Comparison of ENCODE assay signal across 30 cellular contexts in genomic region chr5:97070234-97070633, GRCh38.
"Had no signal": no experiment of that assay in that cellular context is flagged by ENCODE, and none has a peak within 500 bp of the region (broad histone marks: within the 10 kb centered on the region; RNA-seq: fewer than 3 reads in every experiment).

No MANE protein-coding gene starts in this region.

- H3K4me1 Mint-ChIP-seq: activated CD4-positive, alpha-beta memory T cell treated with anti-CD3 and anti-CD28 coated beads, Interleukin-2, amount 10 ng/mL, durations not matched to agents 7 days and 5 days; activated naive CD4-positive, alpha-beta T cell treated with anti-CD3 and anti-CD28 coated beads, Interleukin-2, amount 10 ng/mL, durations not matched to agents 7 days and 5 days had no signal

- H3K4me2 ChIP-seq: hepatocyte had no signal

- H3K4me1 ChIP-seq: ascending aorta, pancreas, prostate gland, right atrium auricular region had no signal

- H3K27me3 ChIP-seq: ascending aorta, cardiac muscle cell, dorsolateral prefrontal cortex, gastroesophageal sphincter, hepatocyte, pancreas, right atrium auricular region, spleen, thyroid gland had no signal

- H3K27me3 Mint-ChIP-seq: brain; naive B cell; stimulated activated naive CD8-positive, alpha-beta T cell treated with anti-CD3 and anti-CD28 coated beads, Interleukin-15, Interleukin-2, amounts not matched to agents 100 ng/mL and 50 ng/mL, for 24 hours had no signal

- H3K36me3 ChIP-seq: ascending aorta, cardiac muscle cell, gastroesophageal sphincter, left ventricle myocardium inferior, pancreas, prostate gland, right atrium auricular region, spleen, thyroid gland had no signal

- H3K4me3 Mint-ChIP-seq: activated CD4-positive, alpha-beta memory T cell treated with anti-CD3 and anti-CD28 coated beads, Interleukin-2, amount 10 ng/mL, durations not matched to agents 7 days and 5 days; activated CD4-positive, alpha-beta T cell treated with anti-CD3 and anti-CD28 coated beads, Interleukin-2, amount 10 ng/mL, durations not matched to agents 7 days and 5 days; activated naive CD4-positive, alpha-beta T cell treated with anti-CD3 and anti-CD28 coated beads, Interleukin-2, amount 10 ng/mL, durations not matched to agents 7 days and 5 days; activated naive CD8-positive, alpha-beta T cell treated with anti-CD3 and anti-CD28 coated beads, Interleukin-2, amount 10 ng/mL, durations not matched to agents 7 days and 5 days; activated T-cell treated with anti-CD3 and anti-CD28 coated beads, Interleukin-2, amount 50 U/mL, for 24 hours; brain; stimulated activated naive CD8-positive, alpha-beta T cell treated with anti-CD3 and anti-CD28 coated beads, Interleukin-15, Interleukin-2, amounts not matched to agents 100 ng/mL and 50 ng/mL, for 24 hours; T-cell; WTC11 had no signal

- H3K27ac Mint-ChIP-seq: activated CD4-positive, alpha-beta memory T cell treated with anti-CD3 and anti-CD28 coated beads, Interleukin-2, amount 10 ng/mL, durations not matched to agents 7 days and 5 days; activated CD4-positive, alpha-beta T cell treated with anti-CD3 and anti-CD28 coated beads, Interleukin-2, amount 10 ng/mL, durations not matched to agents 7 days and 5 days; activated naive CD4-positive, alpha-beta T cell treated with anti-CD3 and anti-CD28 coated beads, Interleukin-2, amount 10 ng/mL, durations not matched to agents 7 days and 5 days; activated naive CD8-positive, alpha-beta T cell treated with anti-CD3 and anti-CD28 coated beads, Interleukin-2, amount 10 ng/mL, durations not matched to agents 7 days and 5 days; activated T-cell treated with anti-CD3 and anti-CD28 coated beads, Interleukin-2, amount 50 U/mL, for 24 hours; stimulated activated naive CD8-positive, alpha-beta T cell treated with anti-CD3 and anti-CD28 coated beads, Interleukin-15, Interleukin-2, amounts not matched to agents 100 ng/mL and 50 ng/mL, for 24 hours; T-cell; WTC11 had no signal

- H3K79me2 ChIP-seq: hepatocyte had no signal

- H2AFZ ChIP-seq: hepatocyte had no signal

- H3K9me3 Mint-ChIP-seq: activated CD4-positive, alpha-beta memory T cell treated with anti-CD3 and anti-CD28 coated beads, Interleukin-2, amount 10 ng/mL, durations not matched to agents 7 days and 5 days; activated CD4-positive, alpha-beta T cell treated with anti-CD3 and anti-CD28 coated beads, Interleukin-2, amount 10 ng/mL, durations not matched to agents 7 days and 5 days; activated naive CD4-positive, alpha-beta T cell treated with anti-CD3 and anti-CD28 coated beads, Interleukin-2, amount 10 ng/mL, durations not matched to agents 7 days and 5 days; activated naive CD8-positive, alpha-beta T cell treated with anti-CD3 and anti-CD28 coated beads, Interleukin-2, amount 10 ng/mL, durations not matched to agents 7 days and 5 days; activated T-cell treated with anti-CD3 and anti-CD28 coated beads, Interleukin-2, amount 50 U/mL, for 24 hours; brain; naive B cell; stimulated activated naive CD8-positive, alpha-beta T cell treated with anti-CD3 and anti-CD28 coated beads, Interleukin-15, Interleukin-2, amounts not matched to agents 100 ng/mL and 50 ng/mL, for 24 hours; T-cell; WTC11 had no signal

- DNase-seq: activated CD4-positive, alpha-beta memory T cell treated with anti-CD3 and anti-CD28 coated beads, Interleukin-2, amount 10 ng/mL, durations not matched to agents 7 days and 5 days; activated CD4-positive, alpha-beta T cell treated with anti-CD3 and anti-CD28 coated beads for 1 hour; activated CD4-positive, alpha-beta T cell treated with anti-CD3 and anti-CD28 coated beads, Interleukin-2, amount 10 ng/mL, durations not matched to agents 7 days and 5 days; activated CD8-positive, alpha-beta memory T cell treated with anti-CD3 and anti-CD28 coated beads, Interleukin-2, amount 50 U/mL, for 48 hours; activated gamma-delta T cell; activated naive CD4-positive, alpha-beta T cell treated with anti-CD3 and anti-CD28 coated beads, Interleukin-2, amount 10 ng/mL, durations not matched to agents 7 days and 5 days; activated naive CD8-positive, alpha-beta T cell treated with anti-CD3 and anti-CD28 coated beads, Interleukin-2, amount 10 ng/mL, durations not matched to agents 7 days and 5 days; activated T-cell treated with anti-CD3 and anti-CD28 coated beads, Interleukin-2, amount 50 U/mL, for 24 hours; cerebellar nuclear complex; dorsolateral prefrontal cortex; effector memory CD4-positive, alpha-beta T cell; islet precursor cell; left ventricle myocardium inferior; mesendoderm; naive B cell; pancreas; spleen; T-cell; thyroid gland had no signal

- H3K27ac ChIP-seq: ascending aorta, cardiac muscle cell, coronary artery, hepatocyte, left ventricle myocardium inferior, pancreas, prostate gland, right atrium auricular region, spleen, thyroid gland had no signal

- H3K36me3 Mint-ChIP-seq: activated naive CD4-positive, alpha-beta T cell treated with anti-CD3 and anti-CD28 coated beads, Interleukin-2, amount 10 ng/mL, durations not matched to agents 7 days and 5 days; activated naive CD8-positive, alpha-beta T cell treated with anti-CD3 and anti-CD28 coated beads, Interleukin-2, amount 10 ng/mL, durations not matched to agents 7 days and 5 days; brain; WTC11 had no signal

- H3K4me3 ChIP-seq: ascending aorta, cardiac muscle cell, coronary artery, gastroesophageal sphincter, hepatocyte, left ventricle myocardium inferior, lung, pancreas, prostate gland, right atrium auricular region, spleen, thyroid gland had no signal

- H3K9me3 ChIP-seq: ascending aorta, gastroesophageal sphincter, left ventricle myocardium inferior, pancreas, prostate gland, right atrium auricular region, spleen, thyroid gland had no signal
